11 cellular contexts compared by ENCODE assay signal in genomic region chr18:58866261-58867232, GRCh38. TPM values are rescaled to one million over a fixed set of nuclear protein-coding genes. Genes with fewer than 3 reads are reported as not detected.
DNase-seq lines count a peak whose midpoint lies in the region; ATAC-seq and TF ChIP-seq lines count a peak whose summit lies in the region.
"Had no signal": no experiment of that assay in that cellular context is flagged by ENCODE, and none has a peak within 500 bp of the region (broad histone marks: within the 10 kb centered on the region; RNA-seq: fewer than 3 reads in every experiment).

No MANE protein-coding gene starts in this region.

- H3K27me3 ChIP-seq in prostate gland (replicated peaks; ENCODE audit: insufficient read depth): no peaks in the 10 kb centered on the region

- H3K4me3 Mint-ChIP-seq in activated T-cell treated with anti-CD3 and anti-CD28 coated beads, Interleukin-2, amount 50 U/mL, for 4 hours: no peak overlapping the region
- no peak overlapping the region for H3K4me3 Mint-ChIP-seq in activated T-cell treated with anti-CD3 and anti-CD28 coated beads, Interleukin-2, amount 50 U/mL, for 24 hours
- H3K4me3 Mint-ChIP-seq: activated naive CD4-positive, alpha-beta T cell treated with anti-CD3 and anti-CD28 coated beads for 36 hours had no signal

- no peak for TF ChIP-seq POLR2A in prostate gland (IDR thresholded peaks at IDR 0.05)

- H3K36me3 Mint-ChIP-seq in activated T-cell treated with anti-CD3 and anti-CD28 coated beads, Interleukin-2, amount 50 U/mL, for 4 hours (ENCODE audit: insufficient read depth): peaks cover 5% of the 10 kb centered on the region
- peaks cover 2% of the 10 kb centered on the region for H3K36me3 Mint-ChIP-seq in activated T-cell treated with anti-CD3 and anti-CD28 coated beads, Interleukin-2, amount 50 U/mL, for 24 hours (ENCODE audit: low read depth)

- peak overlapping the region; percentile 78 for H3K4me3 ChIP-seq in SK-N-MC
- H3K4me3 ChIP-seq in fibroblast of villous mesenchyme (ENCODE audit: low read depth, low read length): peak overlapping the region; percentile 45
- H3K4me3 ChIP-seq in prostate gland: peak overlapping the region in 1 of 2 donors; percentile 55

- H3K27ac ChIP-seq in SK-N-MC (peak overlapping the region; percentile 95), prostate gland (peak overlapping the region; percentile 98 to 100)

- no peak overlapping the region for H3K27ac Mint-ChIP-seq in activated T-cell treated with anti-CD3 and anti-CD28 coated beads, Interleukin-2, amount 50 U/mL, for 24 hours
- H3K27ac Mint-ChIP-seq: activated naive CD4-positive, alpha-beta T cell treated with anti-CD3 and anti-CD28 coated beads for 36 hours; CD4-positive, alpha-beta memory T cell had no signal

- H3K9me3 ChIP-seq in SK-N-MC (ENCODE audit: low read depth, low read length): 0 out of 2 replicates have a peak, but pooled peaks cover 3% of the 10 kb centered on the region
- no peaks in the 10 kb centered on the region for H3K9me3 ChIP-seq in prostate gland

- peaks cover 52% of the 10 kb centered on the region for H3K27me3 Mint-ChIP-seq in activated T-cell treated with anti-CD3 and anti-CD28 coated beads, Interleukin-2, amount 50 U/mL, for 4 hours (ENCODE audit: low read depth)
- H3K27me3 Mint-ChIP-seq in activated T-cell treated with anti-CD3 and anti-CD28 coated beads, Interleukin-2, amount 50 U/mL, for 24 hours: peaks cover 73% of the 10 kb centered on the region

- H3K9me3 Mint-ChIP-seq in activated T-cell treated with anti-CD3 and anti-CD28 coated beads, Interleukin-2, amount 50 U/mL, for 4 hours: peaks cover 3% of the 10 kb centered on the region
- no peaks in the 10 kb centered on the region for H3K9me3 Mint-ChIP-seq in activated T-cell treated with anti-CD3 and anti-CD28 coated beads, Interleukin-2, amount 50 U/mL, for 24 hours
- H3K9me3 Mint-ChIP-seq: activated naive CD4-positive, alpha-beta T cell treated with anti-CD3 and anti-CD28 coated beads for 36 hours had no signal

- DNase-seq in AG08395 (ENCODE audit: low spot score) (peak; percentile 25), SK-N-MC (ENCODE audit: low read depth, low spot score) (no peak), fibroblast of villous mesenchyme (ENCODE audit: low read depth) (peak; percentile 45), prostate gland (ENCODE audit: low spot score) (no peak), HPDE6-E6E7 (ENCODE audit: extremely low spot score) (no peak)
- no peak for DNase-seq in activated T-cell treated with anti-CD3 and anti-CD28 coated beads, Interleukin-2, amount 50 U/mL, for 4 hours
- no peak for DNase-seq in activated T-cell treated with anti-CD3 and anti-CD28 coated beads, Interleukin-2, amount 50 U/mL, for 24 hours
- DNase-seq: activated naive CD4-positive, alpha-beta T cell treated with anti-CD3 and anti-CD28 coated beads for 36 hours; CD4-positive, alpha-beta memory T cell; NCI-H345 had no signal

- H3K36me3 ChIP-seq in SK-N-MC (ENCODE audit: insufficient read depth, low read length) (peaks cover 65% of the 10 kb centered on the region), prostate gland (no peaks in the 10 kb centered on the region)

- ATAC-seq in HG03432 (IDR thresholded peaks at IDR 0.05; ENCODE audit: unreplicated experiment): no peak
- no peak for ATAC-seq in activated T-cell treated with anti-CD3 and anti-CD28 coated beads, Interleukin-2, amount 50 U/mL, for 4 hours

- H3K4me1 ChIP-seq in prostate gland (replicated peaks): peaks cover 19% of the 10 kb centered on the region

- TF ChIP-seq CTCF in fibroblast of villous mesenchyme (IDR thresholded peaks at IDR 0.05; ENCODE audit: insufficient read depth, low read depth, low read length): no peak
- no peak for TF ChIP-seq CTCF in prostate gland (IDR thresholded peaks at IDR 0.05)

- H3K9ac ChIP-seq in SK-N-MC (ENCODE audit: insufficient read length): peak overlapping the region; percentile 74

- WGBS in prostate gland: 26% methylated on average over 13 of the region's 13 CpGs

- intact Hi-C loops in prostate gland (cut with DNase I): loop anchor here (5.0 kb wide), 1 partner anchor 111 kb away; no protein-coding TSS in a partner anchor

- H3K4me1 Mint-ChIP-seq in activated T-cell treated with anti-CD3 and anti-CD28 coated beads, Interleukin-2, amount 50 U/mL, for 4 hours (ENCODE audit: low read depth): peaks cover 11% of the 10 kb centered on the region
- H3K4me1 Mint-ChIP-seq in activated T-cell treated with anti-CD3 and anti-CD28 coated beads, Interleukin-2, amount 50 U/mL, for 24 hours (ENCODE audit: low read depth): peaks cover 7% of the 10 kb centered on the region

RNA-seq across cellular contexts. Expression of gene ZNF532, which starts 1.9 kb away (rescaled TPM):
- 45.1 and 45.8 TPM in 2 replicates for total RNA-seq in fibroblast of villous mesenchyme
- total RNA-seq in prostate gland: 100 to 1,000 TPM; 231 to 299 TPM
- 1 to 10 TPM; 4.3 to 6.1 (median 5.6) TPM for total RNA-seq in activated T-cell treated with anti-CD3 and anti-CD28 coated beads, Interleukin-2, amount 50 U/mL, for 4 hours

Comparison
In these comparisons a context has a peak if more than half of its experiments do, and no peak if none do; other contexts are left out.
1. DNase-seq: peak in AG08395 (single experiment) and fibroblast of villous mesenchyme (single experiment); none in SK-N-MC (single experiment), prostate gland (single experiment), activated T-cell treated with anti-CD3 and anti-CD28 coated beads, Interleukin-2, amount 50 U/mL, for 4 hours (single experiment), activated T-cell treated with anti-CD3 and anti-CD28 coated beads, Interleukin-2, amount 50 U/mL, for 24 hours (single experiment) and HPDE6-E6E7 (single experiment).